Comparison of ENCODE assay signal across 22 cellular contexts in genomic region chr13:31764556-31764955, GRCh38. TPM values are rescaled to one million over a fixed set of nuclear protein-coding genes. Genes with fewer than 3 reads are reported as not detected.
"Had no signal": no experiment of that assay in that cellular context is flagged by ENCODE, and none has a peak within 500 bp of the region (broad histone marks: within the 10 kb centered on the region; RNA-seq: fewer than 3 reads in every experiment).

No MANE protein-coding gene starts in this region.

- H3K4me3 ChIP-seq: lower lobe of right lung, sigmoid colon, tibial nerve had no signal

- H3K4me1 Mint-ChIP-seq: nephron progenitor cell had no signal

- H3K36me3 Mint-ChIP-seq: activated naive CD4-positive, alpha-beta T cell treated with anti-CD3 and anti-CD28 coated beads, Interleukin-2, amount 50 U/mL, for 72 hours; mesothelial cell of epicardium had no signal

- H3K9me3 ChIP-seq: lower lobe of right lung, sigmoid colon, tibial nerve had no signal

- H3K27ac ChIP-seq: lower lobe of right lung, sigmoid colon, tibial nerve had no signal

- H3K4me3 Mint-ChIP-seq: activated T-helper 1 cell treated with anti-CD3 and anti-CD28 coated beads, Interleukin-12 subunit alpha, Interleukin-12 subunit beta, Interleukin-2, Interleukin-4 antibody, amounts not matched to agents 30 ng/mL and 10 ng/mL and 1 ng/mL, durations not matched to agents 14 hours and 24 hours and 36 hours; mesothelial cell of epicardium; nephron progenitor cell had no signal

- H3K27ac Mint-ChIP-seq: activated naive CD4-positive, alpha-beta T cell treated with anti-CD3 and anti-CD28 coated beads, Interleukin-2, amount 50 U/mL, for 72 hours; activated T-helper 1 cell treated with anti-CD3 and anti-CD28 coated beads, Interleukin-12 subunit alpha, Interleukin-12 subunit beta, Interleukin-2, Interleukin-4 antibody, amounts not matched to agents 30 ng/mL and 10 ng/mL and 1 ng/mL, durations not matched to agents 14 hours and 24 hours and 36 hours; mesothelial cell of epicardium; nephron progenitor cell had no signal

- ATAC-seq: activated naive CD4-positive, alpha-beta T cell treated with anti-CD3 and anti-CD28 coated beads, Interleukin-2, amount 50 U/mL, for 72 hours; lower lobe of right lung; stimulated activated naive CD8-positive, alpha-beta T cell treated with anti-CD3 and anti-CD28 coated beads, Interleukin-15, Interleukin-2, amounts not matched to agents 100 U/mL and 50 U/mL, for 24 hours had no signal

- H3K4me1 ChIP-seq: lower lobe of right lung, sigmoid colon had no signal

- H3K36me3 ChIP-seq: lower lobe of right lung, sigmoid colon, tibial nerve had no signal

- DNase-seq: activated CD4-positive, alpha-beta T cell treated with anti-CD3 and anti-CD28 coated beads, Interleukin-2, amount 50 U/mL, for 48 hours; activated gamma-delta T cell treated with Interleukin-2 at 50 U/mL for 16 hours; caudate nucleus; erythroblast; foreskin melanocyte; hypothalamus; lower lobe of right lung; nephron progenitor cell; nucleus accumbens; posterior cingulate gyrus; sigmoid colon; stimulated activated CD4-positive, alpha-beta T cell treated with anti-CD3 and anti-CD28 coated beads, Interleukin-12 subunit alpha, Interleukin-12 subunit beta, amount 100 ng/mL, for 4 hours; stimulated activated CD4-positive, alpha-beta T cell treated with anti-CD3 and anti-CD28 coated beads, Interleukin-1b, Interleukin-23, amount 100 ng/mL, for 48 hours; stimulated activated naive CD8-positive, alpha-beta T cell treated with anti-CD3 and anti-CD28 coated beads, Interleukin-15, Interleukin-2, amounts not matched to agents 100 U/mL and 50 U/mL, for 24 hours; substantia nigra had no signal

- H3K27me3 ChIP-seq: sigmoid colon, tibial nerve had no signal

- H3K9me3 Mint-ChIP-seq: activated naive CD4-positive, alpha-beta T cell treated with anti-CD3 and anti-CD28 coated beads, Interleukin-2, amount 50 U/mL, for 72 hours; activated T-helper 1 cell treated with anti-CD3 and anti-CD28 coated beads, Interleukin-12 subunit alpha, Interleukin-12 subunit beta, Interleukin-2, Interleukin-4 antibody, amounts not matched to agents 30 ng/mL and 10 ng/mL and 1 ng/mL, durations not matched to agents 14 hours and 24 hours and 36 hours; mesothelial cell of epicardium; nephron progenitor cell had no signal

RNA-seq across cellular contexts. Expression of gene RXFP2, which starts 25.2 kb away (rescaled TPM):
- total RNA-seq: activated naive CD4-positive, alpha-beta T cell treated with anti-CD3 and anti-CD28 coated beads, Interleukin-2, amount 50 U/mL, for 72 hours; activated T-helper 1 cell treated with anti-CD3 and anti-CD28 coated beads, Interleukin-12 subunit alpha, Interleukin-12 subunit beta, Interleukin-2, Interleukin-4 antibody, amounts not matched to agents 30 ng/mL and 10 ng/mL and 1 ng/mL, durations not matched to agents 14 hours and 24 hours and 36 hours; lower lobe of right lung; renal cortical epithelial cell; sigmoid colon; T-helper 2 cell treated with Interferon-gamma antibody and Interleukin-4, amounts not matched to agents 100 ng/mL and 5 ng/mL, for 36 hours had no signal
- polyA plus RNA-seq: keratinocyte, sigmoid colon had no signal
